ENCODE assay signal across 22 cellular contexts in the genomic region with DNA sequence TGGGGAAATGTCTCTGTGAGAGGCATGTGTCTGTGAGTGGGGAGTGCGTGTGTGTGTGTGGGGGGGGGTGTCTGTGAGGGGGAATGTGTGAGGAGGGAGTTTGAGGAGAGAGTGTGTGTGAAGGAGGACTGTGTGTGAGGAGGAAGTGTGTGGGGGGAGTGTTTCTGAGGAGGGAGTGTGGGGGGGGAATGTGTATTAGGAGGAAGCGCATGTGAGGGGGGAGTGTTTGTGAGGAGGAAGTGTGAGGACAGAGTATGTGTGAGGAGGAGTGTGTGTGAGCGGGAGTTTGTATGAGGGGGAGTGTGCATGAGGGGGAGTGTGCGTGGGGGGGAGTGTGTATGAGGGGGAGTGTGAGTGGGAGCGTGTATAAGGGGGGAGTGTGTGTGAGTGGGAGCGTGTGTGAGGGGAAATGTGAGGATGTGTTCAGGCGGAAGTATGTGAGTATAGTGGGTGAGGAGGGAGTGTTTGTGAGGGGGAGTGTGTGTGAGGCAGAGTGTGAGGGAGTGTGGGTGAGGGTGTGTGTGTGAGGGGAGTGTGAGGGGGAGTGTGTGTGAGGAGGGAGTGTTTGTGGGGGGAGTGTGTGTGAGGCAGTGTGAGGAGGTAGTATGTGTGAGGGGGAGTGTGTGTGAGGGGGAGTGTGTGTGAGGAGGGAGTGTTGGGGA. TPM values are rescaled to one million over a fixed set of nuclear protein-coding genes. Genes with fewer than 3 reads are reported as not detected.
A peak's percentile ranks its signal among the peaks of the same experiment; 100 is the strongest.
DNase-seq lines count a peak whose midpoint lies in the region; ATAC-seq lines count a peak whose summit lies in the region.
"Had no signal": no experiment of that assay in that cellular context is flagged by ENCODE, and none has a peak within 500 bp of the region (broad histone marks: within the 10 kb centered on the region; RNA-seq: fewer than 3 reads in every experiment).

No MANE protein-coding gene starts in this region.

- no peak overlapping the region for H2BK120ac ChIP-seq in trophoblast cell (ENCODE audit: insufficient read depth, low read length, poor library complexity)

- peaks cover 18% of the 10 kb centered on the region for H3K4me1 Mint-ChIP-seq in activated CD4-positive, alpha-beta T cell treated with anti-CD3 and anti-CD28 coated beads, Interleukin-2, amount 10 ng/mL, durations not matched to agents 7 days and 5 days
- H3K4me1 Mint-ChIP-seq in dendritic cell treated with granulocyte-macrophage colony-stimulating factor and Interleukin-4, amounts not matched to agents 40 ng/mL and 50 ng/mL, for 4 days (ENCODE audit: low read depth) = peaks cover 9% of the 10 kb centered on the region

- H3K4me2 ChIP-seq in trophoblast cell (ENCODE audit: low read length) = no peak overlapping the region

- peak overlapping the region; percentile 44 for H3K4me3 ChIP-seq in trophoblast cell (ENCODE audit: low read depth, low read length)
- H3K4me3 ChIP-seq: dorsolateral prefrontal cortex, lung, psoas muscle had no signal

- intact Hi-C loops in dendritic cell treated with granulocyte-macrophage colony-stimulating factor and Interleukin-4, amounts not matched to agents 40 ng/mL and 50 ng/mL, for 4 days (cut with micrococcal nuclease) = no loop called here

- no peak overlapping the region for H3K27ac ChIP-seq in trophoblast cell (ENCODE audit: low read depth, low read length)
- H3K27ac ChIP-seq: dorsolateral prefrontal cortex, neutrophil, psoas muscle had no signal

- H4K91ac ChIP-seq in trophoblast cell (ENCODE audit: low read depth, low read length) = no peak overlapping the region

- no peak overlapping the region for H3K18ac ChIP-seq in trophoblast cell (ENCODE audit: low read length)

- no peak overlapping the region for H3K14ac ChIP-seq in trophoblast cell (ENCODE audit: low read length)

- H3K27me3 Mint-ChIP-seq in activated CD4-positive, alpha-beta T cell treated with anti-CD3 and anti-CD28 coated beads, Interleukin-2, amount 10 ng/mL, durations not matched to agents 7 days and 5 days = no peaks in the 10 kb centered on the region
- H3K27me3 Mint-ChIP-seq in dendritic cell treated with granulocyte-macrophage colony-stimulating factor and Interleukin-4, amounts not matched to agents 40 ng/mL and 50 ng/mL, for 4 days = no peaks in the 10 kb centered on the region
- H3K27me3 Mint-ChIP-seq: activated CD4-positive, alpha-beta memory T cell treated with anti-CD3 and anti-CD28 coated beads for 36 hours; activated naive CD8-positive, alpha-beta T cell treated with anti-CD3 and anti-CD28 coated beads for 36 hours; type B pancreatic cell had no signal

- DNase-seq in activated CD4-positive, alpha-beta T cell treated with anti-CD3 and anti-CD28 coated beads, Interleukin-2, amount 10 ng/mL, durations not matched to agents 7 days and 5 days = no peak
- no peak for DNase-seq in activated CD4-positive, alpha-beta T cell treated with anti-CD3 and anti-CD28 coated beads, Interleukin-2, amount 50 U/mL, for 4 hours
- peak; percentile 51 for DNase-seq in MV-4-11 (lab: John Stamatoyannopoulos, UW)
- DNase-seq in trophoblast cell = no peak
- DNase-seq in stimulated activated naive CD4-positive, alpha-beta T cell (lab: John Stamatoyannopoulos, UW) = no peak
- no peak for DNase-seq in HT-29 (ENCODE audit: low spot score)
- DNase-seq: activated CD4-positive, alpha-beta memory T cell treated with anti-CD3 and anti-CD28 coated beads for 36 hours; activated naive CD8-positive, alpha-beta T cell treated with anti-CD3 and anti-CD28 coated beads for 36 hours; central memory CD4-positive, alpha-beta T cell; COR-L47; DMS79 treated with DMSO at 0.1 percent for 48 hours; dorsolateral prefrontal cortex; NCI-H1436; NCI-H524; NK-92 treated with Interleukin-12 subunit alpha and Interleukin-12 subunit beta, amount 100 ng/mL, for 24 hours; psoas muscle; T-helper 2 cell had no signal

- H3K23ac ChIP-seq in trophoblast cell (ENCODE audit: low read length) = no peak overlapping the region

- no peak overlapping the region for H2AFZ ChIP-seq in trophoblast cell (ENCODE audit: insufficient read depth, low read length, poor library complexity)

- no peaks in the 10 kb centered on the region for H3K27me3 ChIP-seq in trophoblast cell (ENCODE audit: insufficient read depth, low read length)
- H3K27me3 ChIP-seq: dorsolateral prefrontal cortex, neutrophil had no signal

- H3K4me3 Mint-ChIP-seq in activated CD4-positive, alpha-beta T cell treated with anti-CD3 and anti-CD28 coated beads, Interleukin-2, amount 10 ng/mL, durations not matched to agents 7 days and 5 days = no peak overlapping the region
- no peak overlapping the region for H3K4me3 Mint-ChIP-seq in dendritic cell treated with granulocyte-macrophage colony-stimulating factor and Interleukin-4, amounts not matched to agents 40 ng/mL and 50 ng/mL, for 4 days
- H3K4me3 Mint-ChIP-seq: activated CD4-positive, alpha-beta memory T cell treated with anti-CD3 and anti-CD28 coated beads for 36 hours; activated naive CD8-positive, alpha-beta T cell treated with anti-CD3 and anti-CD28 coated beads for 36 hours; type B pancreatic cell had no signal

- peaks cover 6 to 8% of the 10 kb centered on the region in 2 experiments for H3K36me3 ChIP-seq in trophoblast cell (ENCODE audit: control insufficient read depth in 1 of 2, insufficient read depth in 2 of 2, low read length in 2 of 2)

- no peaks in the 10 kb centered on the region for H3K9me3 Mint-ChIP-seq in activated CD4-positive, alpha-beta T cell treated with anti-CD3 and anti-CD28 coated beads, Interleukin-2, amount 10 ng/mL, durations not matched to agents 7 days and 5 days
- peaks cover 8% of the 10 kb centered on the region for H3K9me3 Mint-ChIP-seq in dendritic cell treated with granulocyte-macrophage colony-stimulating factor and Interleukin-4, amounts not matched to agents 40 ng/mL and 50 ng/mL, for 4 days
- H3K9me3 Mint-ChIP-seq: activated CD4-positive, alpha-beta memory T cell treated with anti-CD3 and anti-CD28 coated beads for 36 hours; activated naive CD8-positive, alpha-beta T cell treated with anti-CD3 and anti-CD28 coated beads for 36 hours; type B pancreatic cell had no signal

- H3K27ac Mint-ChIP-seq in activated CD4-positive, alpha-beta T cell treated with anti-CD3 and anti-CD28 coated beads, Interleukin-2, amount 10 ng/mL, durations not matched to agents 7 days and 5 days = peak overlapping the region; percentile 41
- H3K27ac Mint-ChIP-seq in dendritic cell treated with granulocyte-macrophage colony-stimulating factor and Interleukin-4, amounts not matched to agents 40 ng/mL and 50 ng/mL, for 4 days = peak overlapping the region; percentile 19
- H3K27ac Mint-ChIP-seq: activated CD4-positive, alpha-beta memory T cell treated with anti-CD3 and anti-CD28 coated beads for 36 hours; activated naive CD8-positive, alpha-beta T cell treated with anti-CD3 and anti-CD28 coated beads for 36 hours; type B pancreatic cell had no signal

- CTCF ChIA-PET in activated CD4-positive, alpha-beta T cell treated with anti-CD3 and anti-CD28 coated beads, Interleukin-2, amount 10 ng/mL, durations not matched to agents 7 days and 5 days (lab: Charles Lee) = interaction anchor here (0.7 kb wide), 1 partner anchor 14 kb away, joined by 3 read pairs; no protein-coding TSS in a partner anchor

- 100% methylated on average over 6 of the region's 7 CpGs for WGBS in trophoblast cell (ENCODE audit: extremely low coverage, insufficient coverage, insufficient read length)

- no peak overlapping the region for H2AK5ac ChIP-seq in trophoblast cell (ENCODE audit: low read length)

- POLR2A ChIA-PET in activated CD4-positive, alpha-beta T cell treated with anti-CD3 and anti-CD28 coated beads, Interleukin-2, amount 10 ng/mL, durations not matched to agents 7 days and 5 days (lab: Charles Lee) = no interaction called here

- no peak overlapping the region for H2BK12ac ChIP-seq in trophoblast cell (ENCODE audit: low read length)

- no peaks in the 10 kb centered on the region for H3K79me2 ChIP-seq in trophoblast cell (ENCODE audit: control insufficient read depth, insufficient read depth, low read length, poor library complexity)

- no peak overlapping the region for H3K9ac ChIP-seq in trophoblast cell (ENCODE audit: low read length)

- no peak overlapping the region for H2BK5ac ChIP-seq in trophoblast cell (ENCODE audit: low read depth, low read length, poor library complexity)

- no peak overlapping the region for H4K8ac ChIP-seq in trophoblast cell (ENCODE audit: low read depth, low read length)

- peaks cover 27% of the 10 kb centered on the region for H3K36me3 Mint-ChIP-seq in activated CD4-positive, alpha-beta T cell treated with anti-CD3 and anti-CD28 coated beads, Interleukin-2, amount 10 ng/mL, durations not matched to agents 7 days and 5 days (ENCODE audit: low read depth)
- peaks cover 13% of the 10 kb centered on the region for H3K36me3 Mint-ChIP-seq in dendritic cell treated with granulocyte-macrophage colony-stimulating factor and Interleukin-4, amounts not matched to agents 40 ng/mL and 50 ng/mL, for 4 days (ENCODE audit: low read depth)

- ATAC-seq in HG02588 (IDR thresholded peaks at IDR 0.05; ENCODE audit: unreplicated experiment) = no peak
- ATAC-seq: psoas muscle had no signal

- H3K4ac ChIP-seq in trophoblast cell (ENCODE audit: low read depth, low read length) = no peak overlapping the region

- no peaks in the 10 kb centered on the region for H3K79me1 ChIP-seq in trophoblast cell (ENCODE audit: low read length)

- H3K9me3 ChIP-seq in trophoblast cell (ENCODE audit: insufficient read depth, low read depth, low read length) = peaks cover 3% of the 10 kb centered on the region
- H3K9me3 ChIP-seq: neutrophil, psoas muscle had no signal

- no peaks in the 10 kb centered on the region for H3K4me1 ChIP-seq in trophoblast cell (ENCODE audit: control insufficient read depth in 1 of 2, insufficient read depth in 2 of 2, low read length in 2 of 2)
- H3K4me1 ChIP-seq: psoas muscle had no signal

- H4K12ac ChIP-seq in trophoblast cell (ENCODE audit: low read depth, low read length) = no peak overlapping the region

RNA-seq across cellular contexts. Expression of a gene that starts 21.8 kb away (rescaled TPM):
- 1 to 10 TPM; 2.6 to 2.7 TPM for total RNA-seq in activated CD4-positive, alpha-beta T cell treated with anti-CD3 and anti-CD28 coated beads, Interleukin-2, amount 10 ng/mL, durations not matched to agents 7 days and 5 days
- polyA plus RNA-seq in trophoblast cell (2013) = not detected in 2 replicates
- total RNA-seq in HT-29 (2014; rRNA removed; shearing (Covaris generic)) = 0.52 and 1.7 TPM in 2 replicates
